In the genomic region with DNA sequence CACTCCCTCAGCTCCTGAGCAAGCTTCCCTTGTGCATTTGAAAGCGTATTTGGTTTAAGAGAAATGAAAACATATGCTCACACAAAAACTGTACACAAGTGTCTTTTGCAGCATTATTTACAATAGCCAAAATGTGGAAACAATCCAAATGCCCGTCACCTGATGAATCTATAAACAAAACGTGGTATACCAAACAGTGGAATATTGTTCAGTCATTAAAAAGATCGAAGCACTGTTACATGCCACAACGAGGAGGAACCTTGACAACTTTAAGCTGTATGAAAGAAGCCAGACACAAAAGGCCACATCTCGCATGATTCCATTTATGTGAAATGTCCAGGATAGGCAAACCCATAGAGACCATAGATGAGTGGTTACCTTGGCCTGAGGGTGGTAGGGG, we compare ENCODE assay signal across 20 cellular contexts.
"Had no signal": no experiment of that assay in that cellular context is flagged by ENCODE, and none has a peak within 500 bp of the region (broad histone marks: within the 10 kb centered on the region; RNA-seq: fewer than 3 reads in every experiment).

No MANE protein-coding gene starts in this region.

- H3K4me3 ChIP-seq: testis, transverse colon had no signal

- DNase-seq: cerebellar nuclear complex; effector memory CD8-positive, alpha-beta T cell; erythroblast; foreskin keratinocyte; immature natural killer cell; kidney; left cardiac atrium; left ventricle myocardium superior; mammary epithelial cell; natural killer cell; stimulated activated CD4-positive, alpha-beta T cell treated with anti-CD3 and anti-CD28 coated beads, Interleukin-2, amount 100 ng/mL, for 24 hours; stimulated activated CD4-positive, alpha-beta T cell treated with anti-CD3 and anti-CD28 coated beads, Interleukin-4, amount 100 ng/mL, for 4 hours; stimulated activated naive B cell treated with anti-CD40 and anti-IgM and Interleukin-4, amounts not matched to agents 10 μg/mL and 1 μg/mL and 100 μg/mL, for 72 hours; stimulated activated naive CD8-positive, alpha-beta T cell treated with anti-CD3 and anti-CD28 coated beads, Interleukin-15, amount 100 ng/mL, for 72 hours; testis; transverse colon had no signal

- H3K9me3 Mint-ChIP-seq: dendritic cell treated with granulocyte-macrophage colony-stimulating factor and Interleukin-4, amounts not matched to agents 40 ng/mL and 50 ng/mL, for 4 days; effector memory CD8-positive, alpha-beta T cell; immature natural killer cell; natural killer cell; stimulated activated naive B cell treated with anti-CD40 and anti-IgM and Interleukin-4, amounts not matched to agents 10 μg/mL and 1 μg/mL and 100 μg/mL, for 72 hours; stimulated activated naive CD8-positive, alpha-beta T cell treated with anti-CD3 and anti-CD28 coated beads, Interleukin-15, amount 100 ng/mL, for 72 hours had no signal

- H3K4me1 Mint-ChIP-seq: immature natural killer cell had no signal

- H3K27ac Mint-ChIP-seq: dendritic cell treated with granulocyte-macrophage colony-stimulating factor and Interleukin-4, amounts not matched to agents 40 ng/mL and 50 ng/mL, for 4 days; effector memory CD8-positive, alpha-beta T cell; immature natural killer cell; natural killer cell; stimulated activated naive B cell treated with anti-CD40 and anti-IgM and Interleukin-4, amounts not matched to agents 10 μg/mL and 1 μg/mL and 100 μg/mL, for 72 hours had no signal

- FAIRE-seq: colon, endothelial cell of umbilical vein, kidney had no signal

- H3K36me3 Mint-ChIP-seq: immature natural killer cell; natural killer cell; stimulated activated naive B cell treated with anti-CD40 and anti-IgM and Interleukin-4, amounts not matched to agents 10 μg/mL and 1 μg/mL and 100 μg/mL, for 72 hours had no signal

- H3K4me3 Mint-ChIP-seq: dendritic cell treated with granulocyte-macrophage colony-stimulating factor and Interleukin-4, amounts not matched to agents 40 ng/mL and 50 ng/mL, for 4 days; effector memory CD8-positive, alpha-beta T cell; immature natural killer cell; natural killer cell; stimulated activated naive B cell treated with anti-CD40 and anti-IgM and Interleukin-4, amounts not matched to agents 10 μg/mL and 1 μg/mL and 100 μg/mL, for 72 hours; stimulated activated naive CD8-positive, alpha-beta T cell treated with anti-CD3 and anti-CD28 coated beads, Interleukin-15, amount 100 ng/mL, for 72 hours had no signal

- H3K36me3 ChIP-seq: transverse colon had no signal

- H3K9me3 ChIP-seq: testis, transverse colon had no signal

- H3K27ac ChIP-seq: foreskin keratinocyte, testis, transverse colon had no signal

- H3K27me3 ChIP-seq: foreskin keratinocyte, testis, transverse colon had no signal

- H3K4me1 ChIP-seq: testis, transverse colon had no signal

- H3K27me3 Mint-ChIP-seq: effector memory CD8-positive, alpha-beta T cell; stimulated activated naive CD8-positive, alpha-beta T cell treated with anti-CD3 and anti-CD28 coated beads, Interleukin-15, amount 100 ng/mL, for 72 hours had no signal

- ATAC-seq: effector memory CD8-positive, alpha-beta T cell; foreskin keratinocyte; left cardiac atrium; left ventricle myocardium superior; natural killer cell; sciatic nerve; stimulated activated naive B cell treated with anti-CD40 and anti-IgM and Interleukin-4, amounts not matched to agents 10 μg/mL and 1 μg/mL and 100 μg/mL, for 72 hours; stimulated activated naive CD8-positive, alpha-beta T cell treated with anti-CD3 and anti-CD28 coated beads, Interleukin-15, amount 100 ng/mL, for 72 hours had no signal
